In genomic region chr20:40532103-40532502, GRCh38 we compare ENCODE assay signal across 11 cellular contexts.
DNase-seq lines count a peak whose midpoint lies in the region; ATAC-seq and TF ChIP-seq lines count a peak whose summit lies in the region.
"Had no signal": no experiment of that assay in that cellular context is flagged by ENCODE, and none has a peak within 500 bp of the region (broad histone marks: within the 10 kb centered on the region; RNA-seq: fewer than 3 reads in every experiment).

No MANE protein-coding gene starts in this region.

- H3K4me1 Mint-ChIP-seq in activated naive CD8-positive, alpha-beta T cell treated with anti-CD3 and anti-CD28 coated beads, Interleukin-2, amount 50 U/mL, for 24 hours: no peaks in the 10 kb centered on the region
- H3K4me1 Mint-ChIP-seq in activated T-cell treated with anti-CD3 and anti-CD28 coated beads, Interleukin-2, amount 50 U/mL, for 24 hours (ENCODE audit: low read depth): no peaks in the 10 kb centered on the region

- H3K27me3 ChIP-seq in HL-60 (ENCODE audit: insufficient read depth, poor library complexity, severe bottlenecking) (no peaks in the 10 kb centered on the region), lung (ENCODE audit: control insufficient read depth, insufficient read depth) (no peaks in the 10 kb centered on the region)
- H3K27me3 ChIP-seq: BLaER1, upper lobe of left lung had no signal

- no peaks in the 10 kb centered on the region for H3K36me3 Mint-ChIP-seq in activated naive CD8-positive, alpha-beta T cell treated with anti-CD3 and anti-CD28 coated beads, Interleukin-2, amount 50 U/mL, for 24 hours (ENCODE audit: low read depth)
- no peaks in the 10 kb centered on the region for H3K36me3 Mint-ChIP-seq in activated T-cell treated with anti-CD3 and anti-CD28 coated beads, Interleukin-2, amount 50 U/mL, for 24 hours (ENCODE audit: low read depth)

- H3K27ac ChIP-seq in HL-60 (replicated peaks): no peak overlapping the region
- H3K27ac ChIP-seq in lung (ENCODE audit: low read depth in 1 of 2, low read length in 1 of 2): no peak overlapping the region
- H3K27ac ChIP-seq: BLaER1, upper lobe of left lung had no signal

- no peak for ATAC-seq in activated naive CD8-positive, alpha-beta T cell treated with anti-CD3 and anti-CD28 coated beads, Interleukin-2, amount 50 U/mL, for 24 hours
- ATAC-seq in lung (ENCODE audit: insufficient read depth, low FRiP score) (peak; percentile 56), HG03095 (IDR thresholded peaks at IDR 0.05; ENCODE audit: unreplicated experiment) (no peak)

- no peaks in the 10 kb centered on the region for H3K36me3 ChIP-seq in lung (ENCODE audit: control insufficient read depth in 2 of 2, insufficient read depth in 2 of 2, low read length in 2 of 2)
- H3K36me3 ChIP-seq: BLaER1, upper lobe of left lung had no signal

- peaks cover 28% of the 10 kb centered on the region for H3K9me3 Mint-ChIP-seq in activated naive CD8-positive, alpha-beta T cell treated with anti-CD3 and anti-CD28 coated beads, Interleukin-2, amount 50 U/mL, for 24 hours
- peaks cover 23% of the 10 kb centered on the region for H3K9me3 Mint-ChIP-seq in activated T-cell treated with anti-CD3 and anti-CD28 coated beads, Interleukin-2, amount 50 U/mL, for 24 hours

- peak; percentile 21 for TF ChIP-seq CTCF in HL-60 (IDR thresholded peaks at IDR 0.05; ENCODE audit: insufficient read depth, low read length)
- TF ChIP-seq CTCF in lung (IDR thresholded peaks at IDR 0.05; ENCODE audit: control extremely low read depth, extremely low read depth): no peak

- H3K4me3 Mint-ChIP-seq in activated naive CD8-positive, alpha-beta T cell treated with anti-CD3 and anti-CD28 coated beads, Interleukin-2, amount 50 U/mL, for 24 hours: no peak overlapping the region
- H3K4me3 Mint-ChIP-seq in activated T-cell treated with anti-CD3 and anti-CD28 coated beads, Interleukin-2, amount 50 U/mL, for 24 hours: no peak overlapping the region

- H3K4me1 ChIP-seq in lung (ENCODE audit: control insufficient read depth in 2 of 2, insufficient read depth in 2 of 2, low read length in 2 of 2): no peaks in the 10 kb centered on the region
- H3K4me1 ChIP-seq: BLaER1, upper lobe of left lung had no signal

- peaks cover 8 to 9% of the 10 kb centered on the region in 2 donors for H3K9me3 ChIP-seq in lung (ENCODE audit: control insufficient read depth in 2 of 2, insufficient read depth in 1 of 2, low read length in 1 of 2)

- H3K27ac Mint-ChIP-seq in activated naive CD8-positive, alpha-beta T cell treated with anti-CD3 and anti-CD28 coated beads, Interleukin-2, amount 50 U/mL, for 24 hours: no peak overlapping the region
- no peak overlapping the region for H3K27ac Mint-ChIP-seq in activated T-cell treated with anti-CD3 and anti-CD28 coated beads, Interleukin-2, amount 50 U/mL, for 24 hours

- no peak overlapping the region for H3K4me3 ChIP-seq in HL-60 (replicated peaks; ENCODE audit: insufficient read depth, low read length)
- H3K4me3 ChIP-seq in lung: no peak overlapping the region
- H3K4me3 ChIP-seq: BLaER1, upper lobe of left lung had no signal

- DNase-seq in NCI-H82 (lab: John Stamatoyannopoulos, UW) (peak; percentile 51), NCI-H82 treated with DMSO at 0.1 percent for 48 hours (lab: John Stamatoyannopoulos, UW; ENCODE audit: unreplicated experiment) (no peak), HL-60 (ENCODE audit: low read depth in 1 of 2, low spot score in 1 of 2) (peak in 1 of 2 experiments; percentile 47), lung (ENCODE audit: low spot score) (no peak), cardiac septum (ENCODE audit: low spot score) (no peak)
- DNase-seq in activated naive CD8-positive, alpha-beta T cell treated with anti-CD3 and anti-CD28 coated beads, Interleukin-2, amount 50 U/mL, for 24 hours: peak; percentile 6
- no peak for DNase-seq in activated T-cell treated with anti-CD3 and anti-CD28 coated beads, Interleukin-2, amount 50 U/mL, for 24 hours
- DNase-seq: KG1 had no signal

- WGBS in lung, 2 donors: 73 to 76% methylated on average over 4 of the region's 4 CpGs

- intact Hi-C loops in cardiac septum (cut with DNase I): no loop called here

- no peaks in the 10 kb centered on the region for H3K27me3 Mint-ChIP-seq in activated naive CD8-positive, alpha-beta T cell treated with anti-CD3 and anti-CD28 coated beads, Interleukin-2, amount 50 U/mL, for 24 hours
- H3K27me3 Mint-ChIP-seq in activated T-cell treated with anti-CD3 and anti-CD28 coated beads, Interleukin-2, amount 50 U/mL, for 24 hours: peaks cover 8% of the 10 kb centered on the region

Comparison
In these comparisons a context has a peak if more than half of its experiments do, and no peak if none do; other contexts are left out.
1. DNase-seq: peak in NCI-H82 (single experiment) and activated naive CD8-positive, alpha-beta T cell treated with anti-CD3 and anti-CD28 coated beads, Interleukin-2, amount 50 U/mL, for 24 hours (single experiment); none in NCI-H82 treated with DMSO at 0.1 percent for 48 hours (single experiment), lung (single experiment), cardiac septum (single experiment) and activated T-cell treated with anti-CD3 and anti-CD28 coated beads, Interleukin-2, amount 50 U/mL, for 24 hours (single experiment).